ENCODE assay signal across 1 cellular context in the genomic region with DNA sequence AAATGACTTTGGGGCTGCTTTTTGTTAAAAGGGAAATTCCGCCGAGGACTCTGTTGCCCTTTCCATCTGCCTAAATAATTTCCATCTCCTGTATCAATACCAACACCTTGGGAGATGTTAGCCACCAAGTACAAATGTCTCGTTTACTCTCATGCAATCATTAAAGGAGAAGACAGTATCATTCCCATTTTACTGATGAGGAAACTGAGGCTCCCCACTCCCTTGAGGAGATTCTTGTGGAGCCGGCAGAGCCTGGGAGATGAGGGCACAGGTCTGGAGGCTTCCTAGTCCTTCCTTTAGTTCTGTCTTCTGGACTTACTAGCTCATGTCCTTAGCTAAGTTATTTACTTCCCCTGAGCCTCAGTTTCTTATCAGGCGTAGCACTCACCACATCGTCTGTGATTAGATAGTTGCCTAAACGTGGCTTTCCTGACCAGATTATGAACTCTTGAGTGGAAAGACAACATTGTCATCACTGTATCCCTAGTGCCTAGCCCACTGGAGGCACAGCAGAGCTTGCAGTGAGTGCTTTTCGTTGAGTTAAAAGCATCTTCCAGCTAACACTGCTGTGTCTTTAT.
A peak's percentile ranks its signal among the peaks of the same experiment; 100 is the strongest.
TF ChIP-seq lines count a peak whose summit lies in the region.

No MANE protein-coding gene starts in this region.

TF ChIP-seq in K562, 482 proteins besides CTCF, POLR2A, EP300 and RAD21 (continued from another document):
- TF ChIP-seq, protein P1, sequence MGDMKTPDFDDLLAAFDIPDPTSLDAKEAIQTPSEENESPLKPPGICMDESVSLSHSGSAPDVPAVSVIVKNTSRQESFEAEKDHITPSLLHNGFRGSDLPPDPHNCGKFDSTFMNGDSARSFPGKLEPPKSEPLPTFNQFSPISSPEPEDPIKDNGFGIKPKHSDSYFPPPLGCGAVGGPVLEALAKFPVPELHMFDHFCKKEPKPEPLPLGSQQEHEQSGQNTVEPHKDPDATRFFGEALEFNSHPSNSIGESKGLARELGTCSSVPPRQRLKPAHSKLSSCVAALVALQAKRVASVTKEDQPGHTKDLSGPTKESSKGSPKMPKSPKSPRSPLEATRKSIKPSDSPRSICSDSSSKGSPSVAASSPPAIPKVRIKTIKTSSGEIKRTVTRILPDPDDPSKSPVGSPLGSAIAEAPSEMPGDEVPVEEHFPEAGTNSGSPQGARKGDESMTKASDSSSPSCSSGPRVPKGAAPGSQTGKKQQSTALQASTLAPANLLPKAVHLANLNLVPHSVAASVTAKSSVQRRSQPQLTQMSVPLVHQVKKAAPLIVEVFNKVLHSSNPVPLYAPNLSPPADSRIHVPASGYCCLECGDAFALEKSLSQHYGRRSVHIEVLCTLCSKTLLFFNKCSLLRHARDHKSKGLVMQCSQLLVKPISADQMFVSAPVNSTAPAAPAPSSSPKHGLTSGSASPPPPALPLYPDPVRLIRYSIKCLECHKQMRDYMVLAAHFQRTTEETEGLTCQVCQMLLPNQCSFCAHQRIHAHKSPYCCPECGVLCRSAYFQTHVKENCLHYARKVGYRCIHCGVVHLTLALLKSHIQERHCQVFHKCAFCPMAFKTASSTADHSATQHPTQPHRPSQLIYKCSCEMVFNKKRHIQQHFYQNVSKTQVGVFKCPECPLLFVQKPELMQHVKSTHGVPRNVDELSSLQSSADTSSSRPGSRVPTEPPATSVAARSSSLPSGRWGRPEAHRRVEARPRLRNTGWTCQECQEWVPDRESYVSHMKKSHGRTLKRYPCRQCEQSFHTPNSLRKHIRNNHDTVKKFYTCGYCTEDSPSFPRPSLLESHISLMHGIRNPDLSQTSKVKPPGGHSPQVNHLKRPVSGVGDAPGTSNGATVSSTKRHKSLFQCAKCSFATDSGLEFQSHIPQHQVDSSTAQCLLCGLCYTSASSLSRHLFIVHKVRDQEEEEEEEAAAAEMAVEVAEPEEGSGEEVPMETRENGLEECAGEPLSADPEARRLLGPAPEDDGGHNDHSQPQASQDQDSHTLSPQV (IDR thresholded peaks at IDR 0.05), result no peak; the same call in 1 of the 2 replicates
- no peak for TF ChIP-seq ARHGAP35 (IDR thresholded peaks at IDR 0.05; ENCODE audit: partially characterized antibody)
- no peak for TF ChIP-seq XRCC3 (IDR thresholded peaks at IDR 0.05)
- no peak for TF ChIP-seq ZNF347 (CRISPR knock-in tag; IDR thresholded peaks at IDR 0.05; ENCODE audit: low read depth)
- no peak for TF ChIP-seq BRCA1 (IDR thresholded peaks at IDR 0.05)
- TF ChIP-seq BRCA1 (CRISPR knock-in tag; IDR thresholded peaks at IDR 0.05), result no peak
- no peak for TF ChIP-seq NFE2L1 (tag; IDR thresholded peaks at IDR 0.05; ENCODE audit: borderline replicate concordance, low read depth)
- TF ChIP-seq ZNF12 (CRISPR knock-in tag; IDR thresholded peaks at IDR 0.05), result no peak
- TF ChIP-seq BCOR (IDR thresholded peaks at IDR 0.05), result peak; percentile 89
- TF ChIP-seq CHD4 (IDR thresholded peaks at IDR 0.05; ENCODE audit: insufficient read depth, insufficient replicate concordance, low read depth, low read length, poor library complexity, severe bottlenecking), result no peak
- no peak for TF ChIP-seq CEBPB (tag; IDR thresholded peaks at IDR 0.05)
- TF ChIP-seq ELK1 (CRISPR knock-in tag; IDR thresholded peaks at IDR 0.05), result no peak
- no peak for TF ChIP-seq ZNF518B (CRISPR knock-in tag; IDR thresholded peaks at IDR 0.05)
- TF ChIP-seq KLF10 (CRISPR knock-in tag; IDR thresholded peaks at IDR 0.05), result no peak
- TF ChIP-seq ZZZ3 (IDR thresholded peaks at IDR 0.05), result no peak
- TF ChIP-seq, protein P2, sequence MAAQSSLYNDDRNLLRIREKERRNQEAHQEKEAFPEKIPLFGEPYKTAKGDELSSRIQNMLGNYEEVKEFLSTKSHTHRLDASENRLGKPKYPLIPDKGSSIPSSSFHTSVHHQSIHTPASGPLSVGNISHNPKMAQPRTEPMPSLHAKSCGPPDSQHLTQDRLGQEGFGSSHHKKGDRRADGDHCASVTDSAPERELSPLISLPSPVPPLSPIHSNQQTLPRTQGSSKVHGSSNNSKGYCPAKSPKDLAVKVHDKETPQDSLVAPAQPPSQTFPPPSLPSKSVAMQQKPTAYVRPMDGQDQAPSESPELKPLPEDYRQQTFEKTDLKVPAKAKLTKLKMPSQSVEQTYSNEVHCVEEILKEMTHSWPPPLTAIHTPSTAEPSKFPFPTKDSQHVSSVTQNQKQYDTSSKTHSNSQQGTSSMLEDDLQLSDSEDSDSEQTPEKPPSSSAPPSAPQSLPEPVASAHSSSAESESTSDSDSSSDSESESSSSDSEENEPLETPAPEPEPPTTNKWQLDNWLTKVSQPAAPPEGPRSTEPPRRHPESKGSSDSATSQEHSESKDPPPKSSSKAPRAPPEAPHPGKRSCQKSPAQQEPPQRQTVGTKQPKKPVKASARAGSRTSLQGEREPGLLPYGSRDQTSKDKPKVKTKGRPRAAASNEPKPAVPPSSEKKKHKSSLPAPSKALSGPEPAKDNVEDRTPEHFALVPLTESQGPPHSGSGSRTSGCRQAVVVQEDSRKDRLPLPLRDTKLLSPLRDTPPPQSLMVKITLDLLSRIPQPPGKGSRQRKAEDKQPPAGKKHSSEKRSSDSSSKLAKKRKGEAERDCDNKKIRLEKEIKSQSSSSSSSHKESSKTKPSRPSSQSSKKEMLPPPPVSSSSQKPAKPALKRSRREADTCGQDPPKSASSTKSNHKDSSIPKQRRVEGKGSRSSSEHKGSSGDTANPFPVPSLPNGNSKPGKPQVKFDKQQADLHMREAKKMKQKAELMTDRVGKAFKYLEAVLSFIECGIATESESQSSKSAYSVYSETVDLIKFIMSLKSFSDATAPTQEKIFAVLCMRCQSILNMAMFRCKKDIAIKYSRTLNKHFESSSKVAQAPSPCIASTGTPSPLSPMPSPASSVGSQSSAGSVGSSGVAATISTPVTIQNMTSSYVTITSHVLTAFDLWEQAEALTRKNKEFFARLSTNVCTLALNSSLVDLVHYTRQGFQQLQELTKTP (IDR thresholded peaks at IDR 0.05; ENCODE audit: low read depth in 1 of 2, partially characterized antibody in 2 of 2), result no peak
- TF ChIP-seq ZKSCAN8 (CRISPR knock-in tag; IDR thresholded peaks at IDR 0.05), result no peak
- TF ChIP-seq JUN (IDR thresholded peaks at IDR 0.05; ENCODE audit: borderline replicate concordance, low read depth, low read length), result no peak
- TF ChIP-seq JUN (CRISPR knock-in tag; IDR thresholded peaks at IDR 0.05; ENCODE audit: borderline replicate concordance), result no peak
- no peak for TF ChIP-seq ZFP1 (CRISPR knock-in tag; IDR thresholded peaks at IDR 0.05)
- no peak for TF ChIP-seq ZNF507 (tag; conservative IDR thresholded peaks at IDR 0.05)
- TF ChIP-seq KLF13 (tag; IDR thresholded peaks at IDR 0.05; ENCODE audit: borderline replicate concordance, low read depth), result no peak
- no peak for TF ChIP-seq CREBBP (IDR thresholded peaks at IDR 0.05; ENCODE audit: low read depth, low read length)
- no peak for TF ChIP-seq KLF6 (CRISPR knock-in tag; IDR thresholded peaks at IDR 0.05; ENCODE audit: borderline replicate concordance)
- TF ChIP-seq ILF3 (IDR thresholded peaks at IDR 0.05; ENCODE audit: borderline replicate concordance), result no peak
- no peak for TF ChIP-seq SAP30 (IDR thresholded peaks at IDR 0.05; ENCODE audit: borderline replicate concordance, insufficient read depth, low read depth, low read length, poor library complexity, severe bottlenecking)
- TF ChIP-seq SNIP1 (IDR thresholded peaks at IDR 0.05; ENCODE audit: low read depth), result no peak
- TF ChIP-seq GATAD2B (IDR thresholded peaks at IDR 0.05; ENCODE audit: borderline replicate concordance), result no peak; the same call in 1 of the 2 replicates
- TF ChIP-seq ZNF143 (CRISPR knock-in tag; IDR thresholded peaks at IDR 0.05), result no peak
- TF ChIP-seq TAF7 (tag; IDR thresholded peaks at IDR 0.05), result no peak
- TF ChIP-seq HBP1 (CRISPR knock-in tag; IDR thresholded peaks at IDR 0.05), result no peak
- TF ChIP-seq CBX1 (IDR thresholded peaks at IDR 0.05; ENCODE audit: low read depth), result no peak
- no peak for TF ChIP-seq U2AF1 (optimal IDR thresholded peaks at IDR 0.05; ENCODE audit: low read depth, low read length)
- no peak for TF ChIP-seq ZNF197 (CRISPR knock-in tag; IDR thresholded peaks at IDR 0.05; ENCODE audit: low read depth)
- no peak for TF ChIP-seq PBX2 (CRISPR knock-in tag; IDR thresholded peaks at IDR 0.05; ENCODE audit: low read depth)
- peak; percentile 31; the same call in 1 of the 2 replicates for TF ChIP-seq PBX2 (tag; conservative IDR thresholded peaks at IDR 0.05; ENCODE audit: low read depth)
- TF ChIP-seq PTRF (tag; IDR thresholded peaks at IDR 0.05), result no peak
- no peak for TF ChIP-seq ZBTB1 (CRISPR knock-in tag; IDR thresholded peaks at IDR 0.05; ENCODE audit: borderline replicate concordance, low read depth)
- TF ChIP-seq ZNF586 (CRISPR knock-in tag; conservative IDR thresholded peaks at IDR 0.05), result no peak
- no peak for TF ChIP-seq NCOA4 (IDR thresholded peaks at IDR 0.05; ENCODE audit: partially characterized antibody)
- TF ChIP-seq ZNF79 (CRISPR knock-in tag; IDR thresholded peaks at IDR 0.05; ENCODE audit: low read depth), result 0 out of 2 replicates have a peak, but pooled peaks have one; percentile 13
- no peak for TF ChIP-seq MCM5 (IDR thresholded peaks at IDR 0.05; ENCODE audit: low read depth)
- TF ChIP-seq ADNP (tag; IDR thresholded peaks at IDR 0.05), result peak; percentile 97
- no peak for TF ChIP-seq MYBL2 (IDR thresholded peaks at IDR 0.05; ENCODE audit: low read depth)
- no peak for TF ChIP-seq MYBL2 (CRISPR knock-in tag; IDR thresholded peaks at IDR 0.05; ENCODE audit: borderline replicate concordance)
